15 cellular contexts compared by ENCODE assay signal in genomic region chr17:81273698-81274470, GRCh38. TPM values are rescaled to one million over a fixed set of nuclear protein-coding genes. Genes with fewer than 3 reads are reported as not detected.
DNase-seq lines count a peak whose midpoint lies in the region; ATAC-seq and TF ChIP-seq lines count a peak whose summit lies in the region.
"Had no signal": no experiment of that assay in that cellular context is flagged by ENCODE, and none has a peak within 500 bp of the region (broad histone marks: within the 10 kb centered on the region; RNA-seq: fewer than 3 reads in every experiment).

No MANE protein-coding gene starts in this region.

- no peaks in the 10 kb centered on the region for H3K9me3 ChIP-seq in right cardiac atrium (ENCODE audit: control insufficient read depth, low read length)
- H3K9me3 ChIP-seq: BLaER1 treated with 17β-estradiol and CSF1 and Interleukin-3, amounts not matched to agents 10 nM and 100 nM had no signal

- H3K4me3 Mint-ChIP-seq in endothelial cell (ENCODE audit: unreplicated experiment), result peak overlapping the region; percentile 28
- H3K4me3 Mint-ChIP-seq in progenitor cell of endocrine pancreas (ENCODE audit: low read depth), result no peak overlapping the region

- H3K9me3 Mint-ChIP-seq in endothelial cell (ENCODE audit: unreplicated experiment) (no peaks in the 10 kb centered on the region), progenitor cell of endocrine pancreas (ENCODE audit: low read depth) (no peaks in the 10 kb centered on the region)
- H3K9me3 Mint-ChIP-seq: CD4-positive, alpha-beta memory T cell had no signal

- DNase-seq in right cardiac atrium (peak in 2 of 3 donors; percentile 28 to 54), cardiac septum (ENCODE audit: low spot score) (no peak), NB4 (ENCODE audit: low read depth) (peak; percentile 44), endothelial cell (ENCODE audit: low spot score) (no peak), progenitor cell of endocrine pancreas (ENCODE audit: low spot score, unreplicated experiment) (no peak), H4 (ENCODE audit: low spot score) (no peak), erythroblast (lab: John Stamatoyannopoulos, UW) (no peak)
- DNase-seq: ACHN; CD4-positive, alpha-beta memory T cell; DMS79; GM23248; H7 had no signal

- TF ChIP-seq CTCF in NB4 (IDR thresholded peaks at IDR 0.05; ENCODE audit: low read depth, low read length) (no peak), endothelial cell (IDR thresholded peaks at IDR 0.05; ENCODE audit: unreplicated experiment) (no peak), progenitor cell of endocrine pancreas (IDR thresholded peaks at IDR 0.05; ENCODE audit: unreplicated experiment) (no peak)

- H3K4me3 ChIP-seq in right cardiac atrium (ENCODE audit: low read length) (no peak overlapping the region), NB4 (ENCODE audit: low read depth, low read length) (no peak overlapping the region)
- H3K4me3 ChIP-seq: BLaER1 treated with 17β-estradiol and CSF1 and Interleukin-3, amounts not matched to agents 10 nM and 100 nM; GM12878; GM23248 had no signal

- peaks cover 4% of the 10 kb centered on the region for H3K27me3 Mint-ChIP-seq in endothelial cell (ENCODE audit: unreplicated experiment)
- H3K27me3 Mint-ChIP-seq in progenitor cell of endocrine pancreas, result no peaks in the 10 kb centered on the region
- H3K27me3 Mint-ChIP-seq: CD4-positive, alpha-beta memory T cell had no signal

- H3K27ac Mint-ChIP-seq in endothelial cell (ENCODE audit: unreplicated experiment) (no peak overlapping the region), progenitor cell of endocrine pancreas (peak overlapping the region; percentile 54)

- H3K4me1 Mint-ChIP-seq in endothelial cell (ENCODE audit: unreplicated experiment) (no peaks in the 10 kb centered on the region), progenitor cell of endocrine pancreas (ENCODE audit: low read depth) (no peaks in the 10 kb centered on the region)

- H3K36me3 Mint-ChIP-seq in endothelial cell (ENCODE audit: low read depth, unreplicated experiment) (peaks cover 21% of the 10 kb centered on the region), progenitor cell of endocrine pancreas (ENCODE audit: insufficient read depth) (peaks cover 13% of the 10 kb centered on the region)

- TF ChIP-seq POLR2A in NB4 (IDR thresholded peaks at IDR 0.05; ENCODE audit: extremely low read depth, insufficient read length) (no peak), erythroblast (IDR thresholded peaks at IDR 0.05; ENCODE audit: low read length) (no peak)

- WGBS in right cardiac atrium, result 95% methylated on average over 31 of the region's 31 CpGs

- H3K27ac ChIP-seq in right cardiac atrium (ENCODE audit: low read length), result no peak overlapping the region
- H3K27ac ChIP-seq: GM23248 had no signal

- intact Hi-C loops in right cardiac atrium (cut with DNase I), result no loop called here
- intact Hi-C loops in cardiac septum (cut with DNase I), result no loop called here

- ATAC-seq in right cardiac atrium (no peak), HG03354 (IDR thresholded peaks at IDR 0.05; ENCODE audit: poor library complexity, severe bottlenecking, unreplicated experiment) (no peak)
- ATAC-seq: GM12878 had no signal

- H3K27me3 ChIP-seq in right cardiac atrium (ENCODE audit: control insufficient read depth, insufficient read depth), result no peaks in the 10 kb centered on the region
- H3K27me3 ChIP-seq: BLaER1 treated with 17β-estradiol and CSF1 and Interleukin-3, amounts not matched to agents 10 nM and 100 nM had no signal

- H3K4me1 ChIP-seq in right cardiac atrium (ENCODE audit: control insufficient read depth, insufficient read depth, low read length), result peaks cover 4% of the 10 kb centered on the region

RNA-seq across cellular contexts. Expression of gene SLC38A10, which starts 21.2 kb away (rescaled TPM):
- total RNA-seq in right cardiac atrium (10 to 100 TPM; 50.8 to 63.9 (median 53.5) TPM), cardiac septum (36.0 TPM), endothelial cell (ENCODE audit: unreplicated experiment) (57.2 TPM), progenitor cell of endocrine pancreas (128 and 130 TPM in 2 replicates)
- polyA plus RNA-seq in right cardiac atrium, result 61.5 TPM
- 40.9 and 67.3 TPM in 2 replicates for total RNA-seq in H4 (2014; rRNA removed; shearing (Covaris generic))

RNA-seq across cellular contexts. Expression of gene NDUFAF8, which starts 34.8 kb away (rescaled TPM):
- total RNA-seq in right cardiac atrium, result 10 to 100 TPM; 51.5 to 75.4 (median 62.5) TPM
- polyA plus RNA-seq in right cardiac atrium, result 55.0 TPM
- 61.0 TPM for total RNA-seq in cardiac septum
- total RNA-seq in endothelial cell (ENCODE audit: unreplicated experiment), result 31.2 TPM
- 39.7 and 43.6 TPM in 2 replicates for total RNA-seq in progenitor cell of endocrine pancreas
- total RNA-seq in H4 (2014; rRNA removed; shearing (Covaris generic)), result 47.4 and 77.7 TPM in 2 replicates

RNA-seq across cellular contexts. Expression of gene TEPSIN, which starts 35.0 kb away (rescaled TPM):
- total RNA-seq in right cardiac atrium, result 10 to 100 TPM; 12.5 to 17.7 (median 14.2) TPM
- polyA plus RNA-seq in right cardiac atrium, result 12.6 TPM
- 12.6 TPM for total RNA-seq in cardiac septum
- total RNA-seq in endothelial cell (ENCODE audit: unreplicated experiment), result 43.8 TPM
- total RNA-seq in progenitor cell of endocrine pancreas, result 57.4 and 63.2 TPM in 2 replicates
- total RNA-seq in H4 (2014; rRNA removed; shearing (Covaris generic)), result 3.4 and 4.0 TPM in 2 replicates

RNA-seq across cellular contexts. Expression of gene CEP131, which starts 51.1 kb away (rescaled TPM):
- total RNA-seq in right cardiac atrium, result 1 to 10 TPM; 4.6 to 5.9 (median 5.2) TPM
- polyA plus RNA-seq in right cardiac atrium, result 7.4 TPM
- 6.8 TPM for total RNA-seq in cardiac septum
- total RNA-seq in endothelial cell (ENCODE audit: unreplicated experiment), result 21.1 TPM
- 33.2 and 35.0 TPM in 2 replicates for total RNA-seq in progenitor cell of endocrine pancreas
- total RNA-seq in H4 (2014; rRNA removed; shearing (Covaris generic)), result 5.3 and 11.3 TPM in 2 replicates

Comparison
In these comparisons a context has a peak if more than half of its experiments do, and no peak if none do; other contexts are left out.
1. DNase-seq: peak in right cardiac atrium (2 of 3) and NB4 (single experiment); none in cardiac septum (single experiment), endothelial cell (single experiment), progenitor cell of endocrine pancreas (single experiment), H4 (single experiment) and erythroblast (0 of 2).